Comparison of ENCODE assay signal across 17 cellular contexts in genomic region chr7:69772699-69773436, GRCh38.
"Had no signal": no experiment of that assay in that cellular context is flagged by ENCODE, and none has a peak within 500 bp of the region (broad histone marks: within the 10 kb centered on the region; RNA-seq: fewer than 3 reads in every experiment).

No MANE protein-coding gene starts in this region.

- H3K27me3 ChIP-seq: gastroesophageal sphincter, heart right ventricle, ovary, stomach, thyroid gland, uterus had no signal

- DNase-seq: activated CD4-positive, alpha-beta T cell treated with anti-CD3 and anti-CD28 coated beads for 1 hour; activated CD4-positive, alpha-beta T cell treated with anti-CD3 and anti-CD28 coated beads, Interleukin-2, amount 50 U/mL, for 4 hours; activated naive CD4-positive, alpha-beta T cell treated with anti-CD3 and anti-CD28 coated beads for 36 hours; dermis blood vessel endothelial cell; effector memory CD8-positive, alpha-beta T cell; heart right ventricle; stimulated activated CD4-positive, alpha-beta T cell treated with anti-CD3 and anti-CD28 coated beads, Interleukin-12 subunit alpha, Interleukin-12 subunit beta, amount 100 ng/mL, for 4 hours; stimulated activated CD4-positive, alpha-beta T cell treated with anti-CD3 and anti-CD28 coated beads, Interleukin-2, amount 100 ng/mL, for 24 hours; stomach; T-helper 9 cell; thyroid gland; uterus had no signal

- H3K27ac ChIP-seq: epithelial cell of prostate, heart right ventricle, ovary, thyroid gland, uterus had no signal

- H3K4me3 ChIP-seq: gastroesophageal sphincter, heart right ventricle, lung, ovary, stomach, thyroid gland, uterus had no signal

- H3K9me3 ChIP-seq: gastroesophageal sphincter, heart right ventricle, ovary, stomach, thyroid gland, uterus had no signal

- ATAC-seq: activated T-helper 17 cell treated with anti-CD3 and anti-CD28 coated beads, Interleukin-2, amount 50 U/mL, for 72 hours; effector memory CD8-positive, alpha-beta T cell; gastroesophageal sphincter had no signal

- H3K36me3 ChIP-seq: gastroesophageal sphincter, heart right ventricle, ovary, stomach, thyroid gland, uterus had no signal

- H3K4me1 ChIP-seq: thyroid gland, uterus had no signal
